In the genomic region with DNA sequence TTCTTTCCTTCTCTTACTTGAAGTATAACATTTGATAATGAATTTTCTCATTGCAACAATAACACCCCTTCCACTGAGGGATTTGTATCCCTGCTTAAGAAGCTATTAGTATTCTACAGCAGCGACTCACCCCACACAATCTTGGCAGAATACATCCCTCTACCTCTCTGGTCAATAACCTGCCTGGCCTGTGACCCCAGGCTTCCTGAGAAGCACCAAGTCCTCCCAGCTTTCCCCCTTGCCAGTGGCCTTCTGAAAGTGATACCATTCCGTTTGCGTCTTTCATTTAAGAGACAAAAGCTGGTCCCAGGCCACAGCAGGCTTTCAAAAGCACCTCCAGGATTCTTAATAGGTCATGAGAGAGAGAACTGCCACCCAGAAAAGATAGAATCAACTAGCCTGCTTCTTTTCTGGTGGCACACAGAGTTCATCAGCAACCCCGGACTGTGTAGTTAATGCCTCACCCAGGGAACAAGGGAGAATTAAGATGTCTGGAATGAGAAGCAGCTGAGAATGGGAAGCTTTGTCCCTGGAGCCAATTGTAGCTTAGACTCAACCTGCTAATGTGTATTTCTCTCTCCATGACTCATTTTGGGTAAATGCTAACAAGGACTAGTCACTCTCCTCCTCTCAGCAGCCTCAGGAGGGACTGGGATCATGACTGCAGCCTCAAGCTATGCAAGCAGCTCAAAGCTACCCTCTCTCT, we compare ENCODE assay signal across 10 cellular contexts.
DNase-seq lines count a peak whose midpoint lies in the region; ATAC-seq, FAIRE-seq and TF ChIP-seq lines count a peak whose summit lies in the region.
"Had no signal": no experiment of that assay in that cellular context is flagged by ENCODE, and none has a peak within 500 bp of the region (broad histone marks: within the 10 kb centered on the region; RNA-seq: fewer than 3 reads in every experiment).

No MANE protein-coding gene starts in this region.

- peak overlapping the region; percentile 77 for H3K4me2 ChIP-seq in SK-N-SH

- CTCF ChIA-PET in SK-N-SH (lab: Yijun Ruan, JAX): interaction anchor here (0.6 to 1.3 kb wide), 2 partner anchors 17 to 97 kb away, joined by 3 read pairs; no protein-coding TSS in a partner anchor

- H3F3A ChIP-seq in SK-N-SH (replicated peaks; ENCODE audit: insufficient read depth): peaks cover 20% of the 10 kb centered on the region

- intact Hi-C loops in left colon (cut with DNase I, micrococcal nuclease): no loop called here

- H3K9me2 ChIP-seq in SK-N-SH: no peaks in the 10 kb centered on the region

- no peak for TF ChIP-seq CTCF in SK-N-SH (IDR thresholded peaks at IDR 0.05)
- TF ChIP-seq CTCF in fibroblast of the aortic adventitia (IDR thresholded peaks at IDR 0.05; ENCODE audit: insufficient read depth, low read length): no peak

- TF ChIP-seq RAD21 in SK-N-SH (IDR thresholded peaks at IDR 0.05; ENCODE audit: low read length): no peak

- FAIRE-seq in small intestine (lab: Jason Lieb, UNC): no peak

- peak overlapping the region; percentile 82 for H3K9ac ChIP-seq in SK-N-SH

- H3K4me1 ChIP-seq in SK-N-SH (ENCODE audit: control insufficient read depth in 1 of 2, insufficient read depth in 2 of 2, low read depth in 1 of 2, low read length in 1 of 2) (peaks cover 0 to 17% of the 10 kb centered on the region in 2 experiments; a peak in 2 of 4 replicates), small intestine (ENCODE audit: control insufficient read depth in 2 of 2, insufficient read depth in 1 of 2, low read depth in 1 of 2, low read length in 1 of 2) (no peaks in the 10 kb centered on the region)

- DNase-seq in H4 (ENCODE audit: low spot score) (peak; percentile 85), SK-N-SH (peak; percentile 13), fibroblast of the aortic adventitia (ENCODE audit: low read depth) (peak; percentile 95), skeletal muscle cell (ENCODE audit: low read depth) (peak; percentile 95), NCI-H1092 (lab: John Stamatoyannopoulos, UW) (no peak), left colon (no peak), small intestine (no peak)
- DNase-seq: NCI-H510A treated with DMSO at 0.1 percent for 48 hours; stimulated activated CD4-positive, alpha-beta T cell treated with anti-CD3 and anti-CD28 coated beads, Interleukin-1b, Interleukin-23, amount 100 ng/mL, for 48 hours had no signal

- H4K20me1 ChIP-seq in SK-N-SH (ENCODE audit: insufficient read depth): no peaks in the 10 kb centered on the region

- ATAC-seq in left colon (no peak), GM18870 (IDR thresholded peaks at IDR 0.05; ENCODE audit: unreplicated experiment) (no peak)

- POLR2A ChIA-PET in SK-N-SH (lab: Yijun Ruan, JAX): no interaction called here

- peak overlapping the region in 1 of 2 experiments; percentile 98; a peak in 2 of 4 replicates for H3K27ac ChIP-seq in SK-N-SH (ENCODE audit: low read depth in 2 of 2, low read length in 1 of 2)
- no peak overlapping the region for H3K27ac ChIP-seq in small intestine (ENCODE audit: low read depth in 1 of 2, low read length in 1 of 2)

- H3K4me3 ChIP-seq in SK-N-SH (ENCODE audit: low read depth in 2 of 2, low read length in 1 of 2) (peak overlapping the region; percentile 17 to 53; a peak in 3 of 4 replicates), fibroblast of the aortic adventitia (ENCODE audit: low read depth, low read length) (peak overlapping the region; percentile 4), skeletal muscle cell (ENCODE audit: low read depth, low read length) (peak overlapping the region; percentile 25), small intestine (ENCODE audit: low read depth in 1 of 2, low read length in 2 of 2) (no peak overlapping the region)

- no peaks in the 10 kb centered on the region for H3K27me3 ChIP-seq in SK-N-SH (ENCODE audit: insufficient read depth)
- H3K27me3 ChIP-seq in small intestine (ENCODE audit: control insufficient read depth in 2 of 2, insufficient read depth in 2 of 2, low read length in 2 of 2): no peaks in the 10 kb centered on the region

- 29% methylated on average over 4 of the region's 4 CpGs for WGBS in SK-N-SH (ENCODE audit: low lambda C conversion rate)
- WGBS in small intestine, 3 donors: 42 to 57% (median 48%) methylated on average over 4 of the region's 4 CpGs

- no peaks in the 10 kb centered on the region for H3K79me2 ChIP-seq in SK-N-SH (ENCODE audit: insufficient read depth)

- no peaks in the 10 kb centered on the region for H3K36me3 ChIP-seq in SK-N-SH (replicated peaks in 1 of 2; ENCODE audit: control insufficient read depth in 1 of 2, insufficient read depth in 2 of 2, low read length in 1 of 2)
- H3K36me3 ChIP-seq in small intestine (ENCODE audit: control insufficient read depth in 2 of 2, insufficient read depth in 2 of 2, low read length in 2 of 2): no peaks in the 10 kb centered on the region

- TF ChIP-seq EP300 in SK-N-SH (IDR thresholded peaks at IDR 0.05; ENCODE audit: borderline replicate concordance in 1 of 2, low read depth in 1 of 2, low read length in 1 of 2): peak in 1 of 2 experiments; percentile 78; a peak in 2 of 4 replicates

- H2AFZ ChIP-seq in SK-N-SH (ENCODE audit: low read depth): peak overlapping the region; percentile 75

- H3K9me3 ChIP-seq in SK-N-SH (no peaks in the 10 kb centered on the region), small intestine (ENCODE audit: control insufficient read depth, low read depth) (no peaks in the 10 kb centered on the region)

TF ChIP-seq in SK-N-SH, 30 proteins besides CTCF, POLR2A, EP300 and RAD21 (continues in another document):
- TF ChIP-seq FOXM1 (IDR thresholded peaks at IDR 0.05; ENCODE audit: low read depth) (no peak), NFIC (IDR thresholded peaks at IDR 0.05; ENCODE audit: borderline replicate concordance) (peak; percentile 65), REST (IDR thresholded peaks at IDR 0.05; ENCODE audit: low read depth, low read length) (no peak), CHD2 (IDR thresholded peaks at IDR 0.05; ENCODE audit: low read length, partially characterized antibody) (no peak), FOSL2 (IDR thresholded peaks at IDR 0.05; ENCODE audit: borderline replicate concordance, low read depth) (peak; percentile 97), JUND (IDR thresholded peaks at IDR 0.05) (peak; percentile 91), ELF1 (IDR thresholded peaks at IDR 0.05) (no peak), YY1 (IDR thresholded peaks at IDR 0.05; ENCODE audit: low read depth) (no peak), RXRA (IDR thresholded peaks at IDR 0.05; ENCODE audit: borderline replicate concordance, low read depth) (peak; percentile 61)
- TF ChIP-seq, protein P1, sequence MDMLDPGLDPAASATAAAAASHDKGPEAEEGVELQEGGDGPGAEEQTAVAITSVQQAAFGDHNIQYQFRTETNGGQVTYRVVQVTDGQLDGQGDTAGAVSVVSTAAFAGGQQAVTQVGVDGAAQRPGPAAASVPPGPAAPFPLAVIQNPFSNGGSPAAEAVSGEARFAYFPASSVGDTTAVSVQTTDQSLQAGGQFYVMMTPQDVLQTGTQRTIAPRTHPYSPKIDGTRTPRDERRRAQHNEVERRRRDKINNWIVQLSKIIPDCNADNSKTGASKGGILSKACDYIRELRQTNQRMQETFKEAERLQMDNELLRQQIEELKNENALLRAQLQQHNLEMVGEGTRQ (IDR thresholded peaks at IDR 0.05; ENCODE audit: borderline replicate concordance, low read depth, low read length): no peak
- TF ChIP-seq, protein P2, sequence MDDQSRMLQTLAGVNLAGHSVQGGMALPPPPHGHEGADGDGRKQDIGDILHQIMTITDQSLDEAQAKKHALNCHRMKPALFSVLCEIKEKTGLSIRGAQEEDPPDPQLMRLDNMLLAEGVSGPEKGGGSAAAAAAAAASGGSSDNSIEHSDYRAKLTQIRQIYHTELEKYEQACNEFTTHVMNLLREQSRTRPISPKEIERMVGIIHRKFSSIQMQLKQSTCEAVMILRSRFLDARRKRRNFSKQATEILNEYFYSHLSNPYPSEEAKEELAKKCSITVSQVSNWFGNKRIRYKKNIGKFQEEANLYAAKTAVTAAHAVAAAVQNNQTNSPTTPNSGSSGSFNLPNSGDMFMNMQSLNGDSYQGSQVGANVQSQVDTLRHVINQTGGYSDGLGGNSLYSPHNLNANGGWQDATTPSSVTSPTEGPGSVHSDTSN (IDR thresholded peaks at IDR 0.05): peak; percentile 49
- TF ChIP-seq, protein P3, sequence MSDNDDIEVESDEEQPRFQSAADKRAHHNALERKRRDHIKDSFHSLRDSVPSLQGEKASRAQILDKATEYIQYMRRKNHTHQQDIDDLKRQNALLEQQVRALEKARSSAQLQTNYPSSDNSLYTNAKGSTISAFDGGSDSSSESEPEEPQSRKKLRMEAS (IDR thresholded peaks at IDR 0.05; ENCODE audit: low read depth): no peak

Comparison
In these comparisons a context has a peak if more than half of its experiments do, and no peak if none do; other contexts are left out.
1. DNase-seq: peak in H4 (single experiment), SK-N-SH (single experiment), fibroblast of the aortic adventitia (single experiment) and skeletal muscle cell (single experiment); none in NCI-H1092 (single experiment), left colon (0 of 2) and small intestine (single experiment).
2. H3K4me3 ChIP-seq: peak in SK-N-SH (2 of 2), fibroblast of the aortic adventitia (single experiment) and skeletal muscle cell (single experiment); none in small intestine (0 of 2).